In the genomic region with DNA sequence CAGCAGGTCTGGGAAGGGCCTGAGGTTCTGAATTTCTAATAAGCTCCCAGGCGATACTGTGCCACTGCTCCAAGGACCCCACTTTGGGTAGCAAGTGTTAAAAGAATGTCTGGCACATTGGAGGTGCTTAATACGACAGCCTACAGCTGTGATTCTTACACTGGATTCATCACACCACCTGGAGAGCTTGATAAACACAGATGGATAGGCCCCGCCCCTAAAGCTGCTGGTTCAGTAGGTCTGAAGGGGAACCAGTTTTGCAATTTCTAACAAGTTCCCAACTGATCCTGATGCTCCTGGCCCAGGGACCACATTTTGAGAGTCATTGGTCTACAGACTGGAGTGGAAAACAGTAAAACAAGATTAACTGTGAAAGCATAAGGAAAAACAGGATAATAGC, we compare ENCODE assay signal across 2 cellular contexts.
TF ChIP-seq lines count a peak whose summit lies in the region.

No MANE protein-coding gene starts in this region.

TF ChIP-seq in GM23338, 12 proteins besides CTCF, POLR2A, EP300 and RAD21 (continued from another document):
- TF ChIP-seq, protein P1, sequence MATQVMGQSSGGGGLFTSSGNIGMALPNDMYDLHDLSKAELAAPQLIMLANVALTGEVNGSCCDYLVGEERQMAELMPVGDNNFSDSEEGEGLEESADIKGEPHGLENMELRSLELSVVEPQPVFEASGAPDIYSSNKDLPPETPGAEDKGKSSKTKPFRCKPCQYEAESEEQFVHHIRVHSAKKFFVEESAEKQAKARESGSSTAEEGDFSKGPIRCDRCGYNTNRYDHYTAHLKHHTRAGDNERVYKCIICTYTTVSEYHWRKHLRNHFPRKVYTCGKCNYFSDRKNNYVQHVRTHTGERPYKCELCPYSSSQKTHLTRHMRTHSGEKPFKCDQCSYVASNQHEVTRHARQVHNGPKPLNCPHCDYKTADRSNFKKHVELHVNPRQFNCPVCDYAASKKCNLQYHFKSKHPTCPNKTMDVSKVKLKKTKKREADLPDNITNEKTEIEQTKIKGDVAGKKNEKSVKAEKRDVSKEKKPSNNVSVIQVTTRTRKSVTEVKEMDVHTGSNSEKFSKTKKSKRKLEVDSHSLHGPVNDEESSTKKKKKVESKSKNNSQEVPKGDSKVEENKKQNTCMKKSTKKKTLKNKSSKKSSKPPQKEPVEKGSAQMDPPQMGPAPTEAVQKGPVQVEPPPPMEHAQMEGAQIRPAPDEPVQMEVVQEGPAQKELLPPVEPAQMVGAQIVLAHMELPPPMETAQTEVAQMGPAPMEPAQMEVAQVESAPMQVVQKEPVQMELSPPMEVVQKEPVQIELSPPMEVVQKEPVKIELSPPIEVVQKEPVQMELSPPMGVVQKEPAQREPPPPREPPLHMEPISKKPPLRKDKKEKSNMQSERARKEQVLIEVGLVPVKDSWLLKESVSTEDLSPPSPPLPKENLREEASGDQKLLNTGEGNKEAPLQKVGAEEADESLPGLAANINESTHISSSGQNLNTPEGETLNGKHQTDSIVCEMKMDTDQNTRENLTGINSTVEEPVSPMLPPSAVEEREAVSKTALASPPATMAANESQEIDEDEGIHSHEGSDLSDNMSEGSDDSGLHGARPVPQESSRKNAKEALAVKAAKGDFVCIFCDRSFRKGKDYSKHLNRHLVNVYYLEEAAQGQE (IDR thresholded peaks at IDR 0.05; ENCODE audit: unreplicated experiment): no peak
- no peak for TF ChIP-seq NANOG (IDR thresholded peaks at IDR 0.05; ENCODE audit: borderline replicate concordance)
- no peak for TF ChIP-seq ZNF114 (CRISPR knock-in tag; IDR thresholded peaks at IDR 0.05)
TF ChIP-seq in GM23338: peak in this region for 0.

TF ChIP-seq in WTC11, 78 proteins besides CTCF, POLR2A, EP300 and RAD21 (continued from another document):
- TF ChIP-seq, protein P2, sequence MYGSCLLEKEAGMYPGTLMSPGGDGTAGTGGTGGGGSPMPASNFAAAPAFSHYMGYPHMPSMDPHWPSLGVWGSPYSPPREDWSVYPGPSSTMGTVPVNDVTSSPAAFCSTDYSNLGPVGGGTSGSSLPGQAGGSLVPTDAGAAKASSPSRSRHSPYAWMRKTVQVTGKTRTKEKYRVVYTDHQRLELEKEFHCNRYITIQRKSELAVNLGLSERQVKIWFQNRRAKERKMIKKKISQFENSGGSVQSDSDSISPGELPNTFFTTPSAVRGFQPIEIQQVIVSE (CRISPR knock-in tag; IDR thresholded peaks at IDR 0.05; ENCODE audit: borderline replicate concordance): no peak
- no peak for TF ChIP-seq SMAD3 (CRISPR knock-in tag; IDR thresholded peaks at IDR 0.05; ENCODE audit: borderline replicate concordance)
- TF ChIP-seq, protein P3, sequence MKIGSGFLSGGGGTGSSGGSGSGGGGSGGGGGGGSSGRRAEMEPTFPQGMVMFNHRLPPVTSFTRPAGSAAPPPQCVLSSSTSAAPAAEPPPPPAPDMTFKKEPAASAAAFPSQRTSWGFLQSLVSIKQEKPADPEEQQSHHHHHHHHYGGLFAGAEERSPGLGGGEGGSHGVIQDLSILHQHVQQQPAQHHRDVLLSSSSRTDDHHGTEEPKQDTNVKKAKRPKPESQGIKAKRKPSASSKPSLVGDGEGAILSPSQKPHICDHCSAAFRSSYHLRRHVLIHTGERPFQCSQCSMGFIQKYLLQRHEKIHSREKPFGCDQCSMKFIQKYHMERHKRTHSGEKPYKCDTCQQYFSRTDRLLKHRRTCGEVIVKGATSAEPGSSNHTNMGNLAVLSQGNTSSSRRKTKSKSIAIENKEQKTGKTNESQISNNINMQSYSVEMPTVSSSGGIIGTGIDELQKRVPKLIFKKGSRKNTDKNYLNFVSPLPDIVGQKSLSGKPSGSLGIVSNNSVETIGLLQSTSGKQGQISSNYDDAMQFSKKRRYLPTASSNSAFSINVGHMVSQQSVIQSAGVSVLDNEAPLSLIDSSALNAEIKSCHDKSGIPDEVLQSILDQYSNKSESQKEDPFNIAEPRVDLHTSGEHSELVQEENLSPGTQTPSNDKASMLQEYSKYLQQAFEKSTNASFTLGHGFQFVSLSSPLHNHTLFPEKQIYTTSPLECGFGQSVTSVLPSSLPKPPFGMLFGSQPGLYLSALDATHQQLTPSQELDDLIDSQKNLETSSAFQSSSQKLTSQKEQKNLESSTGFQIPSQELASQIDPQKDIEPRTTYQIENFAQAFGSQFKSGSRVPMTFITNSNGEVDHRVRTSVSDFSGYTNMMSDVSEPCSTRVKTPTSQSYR (CRISPR knock-in tag; IDR thresholded peaks at IDR 0.05): no peak
- TF ChIP-seq CREM (CRISPR knock-in tag; IDR thresholded peaks at IDR 0.05): no peak
- TF ChIP-seq, protein P4, sequence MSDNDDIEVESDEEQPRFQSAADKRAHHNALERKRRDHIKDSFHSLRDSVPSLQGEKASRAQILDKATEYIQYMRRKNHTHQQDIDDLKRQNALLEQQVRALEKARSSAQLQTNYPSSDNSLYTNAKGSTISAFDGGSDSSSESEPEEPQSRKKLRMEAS (CRISPR knock-in tag; IDR thresholded peaks at IDR 0.05): no peak
- TF ChIP-seq, protein P5, sequence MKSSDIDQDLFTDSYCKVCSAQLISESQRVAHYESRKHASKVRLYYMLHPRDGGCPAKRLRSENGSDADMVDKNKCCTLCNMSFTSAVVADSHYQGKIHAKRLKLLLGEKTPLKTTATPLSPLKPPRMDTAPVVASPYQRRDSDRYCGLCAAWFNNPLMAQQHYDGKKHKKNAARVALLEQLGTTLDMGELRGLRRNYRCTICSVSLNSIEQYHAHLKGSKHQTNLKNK (CRISPR knock-in tag; IDR thresholded peaks at IDR 0.05): no peak
- no peak for TF ChIP-seq TCF7 (CRISPR knock-in tag; IDR thresholded peaks at IDR 0.05; ENCODE audit: low read depth)
- no peak for TF ChIP-seq ZBTB21 (CRISPR knock-in tag; IDR thresholded peaks at IDR 0.05; ENCODE audit: borderline replicate concordance)
- no peak for TF ChIP-seq JUN (CRISPR knock-in tag; IDR thresholded peaks at IDR 0.05)
